8 cellular contexts compared by ENCODE assay signal in the genomic region with DNA sequence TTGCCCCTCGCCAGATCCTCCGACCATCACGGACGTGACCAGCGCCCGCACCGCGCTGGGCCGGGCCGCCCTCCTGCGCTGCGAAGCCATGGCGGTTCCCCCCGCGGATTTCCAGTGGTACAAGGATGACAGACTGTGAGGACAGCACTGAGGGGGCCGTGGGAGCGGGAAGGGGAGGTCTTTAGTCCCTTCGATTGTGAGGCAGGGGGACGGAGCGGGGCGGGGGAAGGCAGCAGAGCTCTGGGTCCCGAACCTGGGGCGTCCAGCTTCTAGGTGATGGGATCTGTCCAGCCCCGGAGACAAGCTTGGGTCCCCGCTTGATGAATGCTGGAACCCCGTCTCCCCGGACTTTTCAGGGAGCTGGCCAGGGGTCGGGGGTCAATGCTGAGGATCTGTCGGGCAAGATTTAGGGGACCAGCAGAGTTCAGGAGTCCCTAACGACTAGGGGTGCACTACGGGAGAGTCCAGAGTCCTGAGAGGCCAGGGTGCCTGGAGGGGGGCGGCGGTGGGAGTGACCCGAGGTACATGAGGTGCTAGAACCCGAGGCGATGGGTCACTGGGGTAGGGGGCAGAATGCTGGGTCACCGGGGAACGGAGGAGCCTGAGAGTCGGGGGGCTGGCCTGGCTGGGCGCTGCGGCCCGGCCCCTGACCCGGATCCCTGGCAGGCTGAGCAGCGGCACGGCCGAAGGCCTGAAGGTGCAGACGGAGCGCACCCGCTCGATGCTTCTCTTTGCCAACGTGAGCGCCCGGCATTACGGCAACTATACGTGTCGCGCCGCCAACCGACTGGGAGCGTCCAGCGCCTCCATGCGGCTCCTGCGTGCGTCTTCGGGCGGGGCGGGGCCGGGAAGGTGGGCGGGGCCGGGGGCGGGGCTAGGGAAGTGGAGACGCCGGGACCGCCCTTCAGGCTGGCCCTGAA. TPM values are rescaled to one million over a fixed set of nuclear protein-coding genes. Genes with fewer than 3 reads are reported as not detected.
DNase-seq lines count a peak whose midpoint lies in the region; ATAC-seq and TF ChIP-seq lines count a peak whose summit lies in the region.

No MANE protein-coding gene starts in this region.

- H3K36me3 Mint-ChIP-seq in CD14-positive monocyte: peaks cover 2% of the 10 kb centered on the region in 2 donors
- peaks cover 7 to 9% of the 10 kb centered on the region in 2 donors for H3K36me3 Mint-ChIP-seq in activated T-cell treated with anti-CD3 and anti-CD28 coated beads, Interleukin-2, amount 50 U/mL, for 72 hours (ENCODE audit: insufficient read depth in 2 of 2)

- peaks cover 0 to 22% (median 9%) of the 10 kb centered on the region in 7 donors for H3K9me3 Mint-ChIP-seq in CD14-positive monocyte
- H3K9me3 Mint-ChIP-seq in activated T-cell treated with anti-CD3 and anti-CD28 coated beads, Interleukin-2, amount 50 U/mL, for 72 hours: peaks cover 0 to 2% of the 10 kb centered on the region in 2 donors

- TF ChIP-seq POLR2A in NB4 (IDR thresholded peaks at IDR 0.05; ENCODE audit: extremely low read depth, insufficient read length): no peak

- peaks cover 28% of the 10 kb centered on the region for H3K4me1 Mint-ChIP-seq in CD14-positive monocyte
- peaks cover 16% of the 10 kb centered on the region for H3K4me1 Mint-ChIP-seq in activated T-cell treated with anti-CD3 and anti-CD28 coated beads, Interleukin-2, amount 50 U/mL, for 72 hours (ENCODE audit: low read depth)

- peak overlapping the region in 5 of 7 donors; percentile 37 to 76 (median 46) for H3K27ac Mint-ChIP-seq in CD14-positive monocyte
- H3K27ac Mint-ChIP-seq in activated T-cell treated with anti-CD3 and anti-CD28 coated beads, Interleukin-2, amount 50 U/mL, for 72 hours: no peak overlapping the region

- DNase-seq in CD14-positive monocyte (ENCODE audit: low spot score): peak; percentile 83
- peak; percentile 70 for DNase-seq in NB4 (ENCODE audit: low read depth)
- peak; percentile 71 to 78 for DNase-seq in activated T-cell treated with anti-CD3 and anti-CD28 coated beads, Interleukin-2, amount 50 U/mL, for 72 hours
- peak; percentile 66 for DNase-seq in left ventricle myocardium superior
- DNase-seq in stimulated activated CD4-positive, alpha-beta T cell treated with anti-CD3 and anti-CD28 coated beads, Interleukin-1b, Interleukin-23, amount 100 ng/mL, for 48 hours: peak; percentile 78
- no peak for DNase-seq in NAMALWA (ENCODE audit: low spot score)
- no peak for DNase-seq in NCI-H226
- DNase-seq in T1000 (lab: John Stamatoyannopoulos, UW): no peak

- ATAC-seq in activated T-cell treated with anti-CD3 and anti-CD28 coated beads, Interleukin-2, amount 50 U/mL, for 72 hours (replicated peaks in 1 of 2): peak; percentile 88 to 91
- ATAC-seq in left ventricle myocardium superior: peak; percentile 67

- H3K4me3 Mint-ChIP-seq in CD14-positive monocyte: peak overlapping the region; percentile 60 to 96
- peak overlapping the region; percentile 66 to 86 for H3K4me3 Mint-ChIP-seq in activated T-cell treated with anti-CD3 and anti-CD28 coated beads, Interleukin-2, amount 50 U/mL, for 72 hours

- H3K27me3 Mint-ChIP-seq in CD14-positive monocyte (ENCODE audit: low read depth in 3 of 3): peaks cover 43 to 63% (median 50%) of the 10 kb centered on the region in 3 donors
- H3K27me3 Mint-ChIP-seq in activated T-cell treated with anti-CD3 and anti-CD28 coated beads, Interleukin-2, amount 50 U/mL, for 72 hours (ENCODE audit: low read depth): peaks cover 84% of the 10 kb centered on the region

- TF ChIP-seq CTCF in CD14-positive monocyte (IDR thresholded peaks at IDR 0.05): peak; percentile 24
- TF ChIP-seq CTCF in NB4 (IDR thresholded peaks at IDR 0.05; ENCODE audit: low read depth, low read length): no peak

- intact Hi-C loops in CD14-positive monocyte (cut with micrococcal nuclease): loop anchor here in 1 of 2 donors (5.0 kb wide), 1 partner anchor 40 kb away; a partner anchor contains a TSS
- intact Hi-C loops in left ventricle myocardium superior (cut with micrococcal nuclease): no loop called here

- H3K4me3 ChIP-seq in NB4 (ENCODE audit: low read depth, low read length): no peak overlapping the region

RNA-seq across cellular contexts. Expression of a gene that starts 14.6 kb away (rescaled TPM):
- polyA plus RNA-seq in CD14-positive monocyte: under 1 TPM; 0.62 to 0.73 TPM
- 1 to 10 TPM; 6.4 to 7.6 TPM for total RNA-seq in activated T-cell treated with anti-CD3 and anti-CD28 coated beads, Interleukin-2, amount 50 U/mL, for 72 hours
- 0.77 TPM for total RNA-seq in left ventricle myocardium superior

RNA-seq across cellular contexts. Expression of a gene that starts 15.9 kb away (rescaled TPM):
- not detected for polyA plus RNA-seq in CD14-positive monocyte
- 1 to 10 TPM in 1 of 2 donors, under 1 TPM in 1; 0.67 to 1.1 TPM for total RNA-seq in activated T-cell treated with anti-CD3 and anti-CD28 coated beads, Interleukin-2, amount 50 U/mL, for 72 hours
- total RNA-seq in left ventricle myocardium superior: not detected

RNA-seq across cellular contexts. Expression of a gene that starts 38.9 kb away (rescaled TPM):
- 10 to 100 TPM; 51.0 to 63.0 TPM for polyA plus RNA-seq in CD14-positive monocyte
- total RNA-seq in activated T-cell treated with anti-CD3 and anti-CD28 coated beads, Interleukin-2, amount 50 U/mL, for 72 hours: 100 to 1,000 TPM; 156 to 160 TPM
- 448 TPM for total RNA-seq in left ventricle myocardium superior

RNA-seq across cellular contexts. Expression of a gene that starts 41.5 kb away (rescaled TPM):
- polyA plus RNA-seq in CD14-positive monocyte: not detected
- 10 to 100 TPM; 14.0 to 14.9 TPM for total RNA-seq in activated T-cell treated with anti-CD3 and anti-CD28 coated beads, Interleukin-2, amount 50 U/mL, for 72 hours
- not detected for total RNA-seq in left ventricle myocardium superior

RNA-seq across cellular contexts. Expression of a gene that starts 45.1 kb away (rescaled TPM):
- polyA plus RNA-seq in CD14-positive monocyte: 10 to 100 TPM; 16.4 to 19.9 TPM
- total RNA-seq in activated T-cell treated with anti-CD3 and anti-CD28 coated beads, Interleukin-2, amount 50 U/mL, for 72 hours: 100 to 1,000 TPM; 190 to 261 TPM
- 0.99 TPM for total RNA-seq in left ventricle myocardium superior

Comparison
In these comparisons a context has a peak if more than half of its experiments do, and no peak if none do; other contexts are left out.
1. DNase-seq: peak in CD14-positive monocyte (single experiment), NB4 (single experiment), activated T-cell treated with anti-CD3 and anti-CD28 coated beads, Interleukin-2, amount 50 U/mL, for 72 hours (2 of 2), left ventricle myocardium superior (single experiment) and stimulated activated CD4-positive, alpha-beta T cell treated with anti-CD3 and anti-CD28 coated beads, Interleukin-1b, Interleukin-23, amount 100 ng/mL, for 48 hours (single experiment); none in NAMALWA (single experiment), NCI-H226 (single experiment) and T1000 (single experiment).